16 cellular contexts compared by ENCODE assay signal in the genomic region with DNA sequence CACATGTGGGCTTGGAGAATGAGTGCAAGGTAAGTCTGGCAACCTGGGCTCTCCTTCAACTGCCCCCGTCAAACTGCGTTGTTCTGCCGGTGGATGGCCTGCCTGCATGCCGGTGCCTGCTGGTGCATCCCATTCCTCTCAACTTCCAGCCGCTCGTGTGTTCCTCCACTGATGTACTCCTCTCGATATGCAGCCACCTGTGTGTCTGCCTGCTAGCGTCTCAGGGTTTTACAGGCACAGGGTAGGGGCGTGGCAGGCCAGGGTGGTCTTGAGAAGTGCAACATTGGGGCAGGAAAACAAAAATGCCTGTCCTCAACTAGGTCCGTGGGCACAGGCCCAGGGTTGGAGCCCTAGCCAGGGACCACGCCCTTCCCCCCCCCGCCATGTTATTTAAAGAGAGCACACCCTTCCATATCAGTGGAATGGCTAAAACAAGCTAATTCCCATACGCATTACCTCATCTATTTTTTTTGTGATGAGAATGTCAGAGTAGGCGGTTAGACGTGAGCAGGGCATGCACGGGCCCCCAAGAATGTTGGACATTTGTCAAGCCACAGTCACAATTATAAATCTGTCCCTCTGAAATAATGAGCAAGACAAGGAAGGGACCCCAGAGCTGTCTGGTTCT. TPM values are rescaled to one million over a fixed set of nuclear protein-coding genes. Genes with fewer than 3 reads are reported as not detected.
DNase-seq lines count a peak whose midpoint lies in the region; ATAC-seq and TF ChIP-seq lines count a peak whose summit lies in the region.
"Had no signal": no experiment of that assay in that cellular context is flagged by ENCODE, and none has a peak within 500 bp of the region (broad histone marks: within the 10 kb centered on the region; RNA-seq: fewer than 3 reads in every experiment).

No MANE protein-coding gene starts in this region.

- CTCF ChIA-PET in CD4-positive, alpha-beta T cell (lab: Charles Lee), result no interaction called here
- CTCF ChIA-PET in CD8-positive, alpha-beta memory T cell (lab: Charles Lee), result interaction anchor here (2.6 to 7.8 kb wide), 3 partner anchors 13 to 49 kb away, joined by 9 to 102 read pairs (median 40); partner anchors contain the start of gene SERPINB6

- H3K27ac Mint-ChIP-seq in CD4-positive, alpha-beta T cell, result no peak overlapping the region
- peak overlapping the region; percentile 23 to 95 (median 84) for H3K27ac Mint-ChIP-seq in CD8-positive, alpha-beta memory T cell
- peak overlapping the region; percentile 90 for H3K27ac Mint-ChIP-seq in activated naive CD8-positive, alpha-beta T cell

- no peak for ATAC-seq in CD4-positive, alpha-beta T cell (ENCODE audit: poor library complexity)
- ATAC-seq: foreskin keratinocyte had no signal

- H3K27ac ChIP-seq in CD4-positive, alpha-beta T cell (ENCODE audit: low read depth, low read length), result peak overlapping the region; percentile 47
- no peak overlapping the region for H3K27ac ChIP-seq in CD8-positive, alpha-beta memory T cell (ENCODE audit: low read depth, low read length)
- H3K27ac ChIP-seq: BLaER1, foreskin keratinocyte, thoracic aorta had no signal

- H3K36me3 ChIP-seq in CD8-positive, alpha-beta memory T cell (ENCODE audit: insufficient read depth, low read length), result no peaks in the 10 kb centered on the region
- H3K36me3 ChIP-seq: BLaER1, thoracic aorta had no signal

- POLR2A ChIA-PET in CD4-positive, alpha-beta T cell (lab: Charles Lee), result interaction anchor here (2.2 kb wide), 1 partner anchor 33 kb away, joined by 6 read pairs; the partner anchor contains the start of gene SERPINB6
- POLR2A ChIA-PET in CD8-positive, alpha-beta memory T cell (lab: Charles Lee), result no interaction called here

- H3K9me3 Mint-ChIP-seq in CD4-positive, alpha-beta T cell, result no peaks in the 10 kb centered on the region
- H3K9me3 Mint-ChIP-seq in CD8-positive, alpha-beta memory T cell, result peaks cover 3 to 16% (median 10%) of the 10 kb centered on the region in 5 donors
- H3K9me3 Mint-ChIP-seq in activated naive CD8-positive, alpha-beta T cell (ENCODE audit: low read depth), result no peaks in the 10 kb centered on the region

- no peaks in the 10 kb centered on the region for H3K27me3 ChIP-seq in CD4-positive, alpha-beta T cell (ENCODE audit: control insufficient read depth, insufficient read depth, low read length)
- H3K27me3 ChIP-seq in CD8-positive, alpha-beta memory T cell (ENCODE audit: insufficient read depth, low read length, poor library complexity, severe bottlenecking), result no peaks in the 10 kb centered on the region
- H3K27me3 ChIP-seq: BLaER1 had no signal

- DNase-seq in CD4-positive, alpha-beta T cell, result no peak
- DNase-seq in CD8-positive, alpha-beta memory T cell, result no peak
- DNase-seq in mesenteric fat pad (ENCODE audit: low spot score) (peak; percentile 71), amygdala (lab: John Stamatoyannopoulos, UW) (no peak), AG08396 (ENCODE audit: low spot score) (no peak), NCI-H1105 (lab: John Stamatoyannopoulos, UW) (no peak)
- DNase-seq: activated CD4-positive, alpha-beta T cell treated with anti-CD3 and anti-CD28 coated beads, Interleukin-2, amount 50 U/mL, for 4 hours; central memory CD4-positive, alpha-beta T cell; DMS79; foreskin keratinocyte; NCI-H1417 treated with DMSO at 0.1 percent for 48 hours; T1000 had no signal

- intact Hi-C loops in CD4-positive, alpha-beta T cell (cut with DNase I, micrococcal nuclease), result no loop called here

- H3K9me3 ChIP-seq in CD4-positive, alpha-beta T cell (ENCODE audit: control insufficient read depth, low read length), result no peaks in the 10 kb centered on the region
- no peaks in the 10 kb centered on the region for H3K9me3 ChIP-seq in CD8-positive, alpha-beta memory T cell (ENCODE audit: low read length)
- H3K9me3 ChIP-seq: BLaER1, thoracic aorta had no signal

- H3K36me3 Mint-ChIP-seq in CD4-positive, alpha-beta T cell (ENCODE audit: low read depth), result peaks cover 5% of the 10 kb centered on the region
- peaks cover 3 to 13% (median 6%) of the 10 kb centered on the region in 3 donors for H3K36me3 Mint-ChIP-seq in CD8-positive, alpha-beta memory T cell
- peaks cover 5% of the 10 kb centered on the region for H3K36me3 Mint-ChIP-seq in activated naive CD8-positive, alpha-beta T cell

- H3K27me3 Mint-ChIP-seq in CD4-positive, alpha-beta T cell, result no peaks in the 10 kb centered on the region
- H3K27me3 Mint-ChIP-seq in CD8-positive, alpha-beta memory T cell, result peaks cover 0 to 1% of the 10 kb centered on the region in 2 donors
- H3K27me3 Mint-ChIP-seq in activated naive CD8-positive, alpha-beta T cell, result no peaks in the 10 kb centered on the region

- H3K4me1 Mint-ChIP-seq in CD4-positive, alpha-beta T cell (ENCODE audit: low read depth), result peaks cover 49% of the 10 kb centered on the region
- H3K4me1 Mint-ChIP-seq in CD8-positive, alpha-beta memory T cell, result peaks cover 52 to 62% (median 57%) of the 10 kb centered on the region in 3 donors
- peaks cover 56% of the 10 kb centered on the region for H3K4me1 Mint-ChIP-seq in activated naive CD8-positive, alpha-beta T cell (ENCODE audit: low read depth)

- peaks cover 60% of the 10 kb centered on the region for H3K4me1 ChIP-seq in CD8-positive, alpha-beta memory T cell (ENCODE audit: insufficient read depth, low read length)
- H3K4me1 ChIP-seq: foreskin keratinocyte had no signal

- TF ChIP-seq CTCF in CD4-positive, alpha-beta T cell (IDR thresholded peaks at IDR 0.05), result no peak

- peak overlapping the region; percentile 26 for H3K4me3 ChIP-seq in CD8-positive, alpha-beta memory T cell (ENCODE audit: low read length)
- H3K4me3 ChIP-seq: BLaER1, lung, thoracic aorta had no signal

- peak overlapping the region; percentile 18 for H3K4me3 Mint-ChIP-seq in CD4-positive, alpha-beta T cell
- H3K4me3 Mint-ChIP-seq in CD8-positive, alpha-beta memory T cell, result peak overlapping the region in 3 of 7 donors; percentile 32 to 66 (median 49)
- no peak overlapping the region for H3K4me3 Mint-ChIP-seq in activated naive CD8-positive, alpha-beta T cell

RNA-seq across cellular contexts. Expression of gene SERPINB6, which starts 33.2 kb away (rescaled TPM):
- total RNA-seq in CD4-positive, alpha-beta T cell, result 10 to 100 TPM; 11.0 to 11.9 TPM
- total RNA-seq in CD8-positive, alpha-beta memory T cell, result 10 to 100 TPM; 62.1 to 66.0 TPM
- 86.0 TPM for polyA plus RNA-seq in CD8-positive, alpha-beta memory T cell
- total RNA-seq in mesenteric fat pad, result 127 TPM

RNA-seq across cellular contexts. Expression of gene SERPINB9, which starts 35.0 kb away (rescaled TPM):
- total RNA-seq in CD4-positive, alpha-beta T cell, result 10 to 100 TPM; 25.8 to 27.4 TPM
- total RNA-seq in CD8-positive, alpha-beta memory T cell, result 10 to 100 TPM; 63.5 to 65.1 TPM
- polyA plus RNA-seq in CD8-positive, alpha-beta memory T cell, result 42.3 TPM
- total RNA-seq in mesenteric fat pad, result 17.4 TPM
